8 cellular contexts compared by ENCODE assay signal in the genomic region with DNA sequence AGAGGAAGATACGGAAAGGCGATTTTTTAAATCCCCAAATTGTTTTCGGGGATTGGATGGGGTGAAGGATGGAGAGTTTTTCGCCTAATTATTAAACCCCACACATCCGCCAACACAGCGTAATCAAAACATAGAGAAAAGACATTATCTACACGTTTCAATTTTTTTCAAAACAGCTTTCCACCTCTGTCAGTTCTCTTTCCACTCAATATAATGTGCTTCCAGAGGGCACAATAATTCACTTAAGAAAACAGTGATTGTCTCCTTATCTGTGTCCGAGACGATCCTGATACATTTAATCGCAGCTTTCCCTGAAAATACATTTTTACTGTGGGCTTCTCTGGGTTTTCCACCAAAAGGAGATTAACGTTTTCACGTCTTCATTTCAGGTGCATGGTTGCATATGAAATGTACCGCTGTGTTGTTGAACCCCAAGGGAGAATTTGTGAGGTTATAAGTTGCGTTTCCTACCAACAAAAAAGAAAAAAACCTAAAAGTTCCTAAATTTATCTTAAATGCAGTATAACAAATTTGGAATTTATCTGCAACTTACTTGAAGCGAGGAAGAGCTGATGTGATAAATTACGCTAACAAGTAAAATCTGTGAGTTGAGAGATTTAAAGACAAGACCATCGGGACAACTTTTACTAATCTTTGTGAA. TPM values are rescaled to one million over a fixed set of nuclear protein-coding genes. Genes with fewer than 3 reads are reported as not detected.
DNase-seq lines count a peak whose midpoint lies in the region; ATAC-seq, FAIRE-seq and TF ChIP-seq lines count a peak whose summit lies in the region.

No MANE protein-coding gene starts in this region.

- H3K27me3 Mint-ChIP-seq in T-helper 17 cell: no peaks in the 10 kb centered on the region

- peak overlapping the region; percentile 99 for H3K27ac Mint-ChIP-seq in T-helper 17 cell

- peaks cover 6% of the 10 kb centered on the region for H3K36me3 Mint-ChIP-seq in T-helper 17 cell (ENCODE audit: low read depth)

- H3K4me1 ChIP-seq in prostate gland (replicated peaks): peaks cover 6% of the 10 kb centered on the region

- peak overlapping the region; percentile 100 for H3K4me3 Mint-ChIP-seq in T-helper 17 cell

- peaks cover 32% of the 10 kb centered on the region for H3K4me1 Mint-ChIP-seq in T-helper 17 cell

- H3K27me3 ChIP-seq in prostate gland (replicated peaks; ENCODE audit: insufficient read depth): no peaks in the 10 kb centered on the region

- TF ChIP-seq CTCF in GM13976 (IDR thresholded peaks at IDR 0.05; ENCODE audit: borderline replicate concordance, control extremely low read depth, extremely low read depth, insufficient read depth, missing control alignments) (no peak), prostate gland (IDR thresholded peaks at IDR 0.05) (no peak)

- no peaks in the 10 kb centered on the region for H3K36me3 ChIP-seq in prostate gland

- ATAC-seq in T-helper 17 cell: peak; percentile 29
- ATAC-seq in GM21717 (IDR thresholded peaks at IDR 0.05; ENCODE audit: unreplicated experiment): no peak

- DNase-seq in GM13976 (ENCODE audit: low spot score) (peak; percentile 27), T-helper 17 cell (no peak), frontal cortex (ENCODE audit: low spot score in 2 of 2) (peak; percentile 12 to 20), prostate gland (ENCODE audit: low spot score) (no peak), cerebellum (ENCODE audit: low spot score) (no peak), iPS-NIHi11 (ENCODE audit: low spot score) (no peak), UCSD-AML1 (lab: John Stamatoyannopoulos, UW; ENCODE audit: unreplicated experiment) (no peak)

- 17% methylated on average over 17 of the region's 17 CpGs for WGBS in prostate gland

- in situ Hi-C loops in GM13976 (cut with MboI; ENCODE audit: low sequenced_read_pairs, unreplicated experiment): no loop called here

- intact Hi-C loops in prostate gland (cut with DNase I): no loop called here

- no peak overlapping the region for H3K27ac ChIP-seq in prostate gland

- no peak for FAIRE-seq in frontal cortex (lab: Jason Lieb, UNC)

- no peaks in the 10 kb centered on the region for H3K9me3 ChIP-seq in T-helper 17 cell (ENCODE audit: control insufficient read depth, low read length, poor library complexity, severe bottlenecking)
- no peaks in the 10 kb centered on the region for H3K9me3 ChIP-seq in prostate gland

- H3K4me3 ChIP-seq in prostate gland: peak overlapping the region; percentile 69

- no peak for TF ChIP-seq POLR2A in prostate gland (IDR thresholded peaks at IDR 0.05)

RNA-seq across cellular contexts. Expression of a gene that starts 0.6 kb away (rescaled TPM):
- total RNA-seq in T-helper 17 cell (1 to 10 TPM; 2.5 to 4.5 TPM), frontal cortex (86.8 TPM), prostate gland (10 to 100 TPM in 1 of 2 donors, 1 to 10 TPM in 1; 7.9 to 20.4 TPM), cerebellum (31.5 TPM)

RNA-seq across cellular contexts. Expression of a gene that starts 56.2 kb away (rescaled TPM):
- total RNA-seq in T-helper 17 cell: under 1 TPM; 0.18 to 0.20 TPM
- total RNA-seq in frontal cortex: under 0.01 TPM
- under 1 TPM in 1 of 2 donors, not detected in 1; 0.68 TPM for total RNA-seq in prostate gland
- total RNA-seq in cerebellum: 0.18 TPM

Comparison
In these comparisons a context has a peak if more than half of its experiments do, and no peak if none do; other contexts are left out.
1. DNase-seq: peak in GM13976 (single experiment) and frontal cortex (2 of 2); none in T-helper 17 cell (0 of 3), prostate gland (single experiment), cerebellum (single experiment), iPS-NIHi11 (single experiment) and UCSD-AML1 (single experiment).